In the genomic region with DNA sequence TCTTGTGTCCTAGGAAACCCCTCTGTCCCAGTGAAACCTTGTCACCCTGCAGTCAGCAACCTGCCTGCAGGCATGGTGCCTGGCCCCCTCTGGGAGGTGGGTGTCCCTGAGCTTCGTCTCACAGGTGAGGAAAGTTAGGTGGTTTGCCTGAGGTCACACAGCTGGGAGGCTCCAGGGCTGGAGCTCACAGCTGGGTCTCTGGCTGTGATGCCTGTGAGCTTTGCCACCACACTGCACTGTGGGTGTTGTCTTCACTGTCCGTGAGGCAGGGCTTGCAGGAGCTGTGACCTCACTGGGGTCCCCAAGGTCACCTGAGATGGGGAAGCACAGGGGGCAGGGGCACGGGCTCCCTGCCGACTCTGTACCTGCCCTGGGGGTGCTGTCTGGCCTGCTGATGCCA, we compare ENCODE assay signal across 21 cellular contexts. TPM values are rescaled to one million over a fixed set of nuclear protein-coding genes. Genes with fewer than 3 reads are reported as not detected.
DNase-seq lines count a peak whose midpoint lies in the region; ATAC-seq and TF ChIP-seq lines count a peak whose summit lies in the region.
"Had no signal": no experiment of that assay in that cellular context is flagged by ENCODE, and none has a peak within 500 bp of the region (broad histone marks: within the 10 kb centered on the region; RNA-seq: fewer than 3 reads in every experiment).

No MANE protein-coding gene starts in this region.

- no peak overlapping the region for H4K91ac ChIP-seq in neuronal stem cell (ENCODE audit: low read depth, low read length, poor library complexity)

- H2BK12ac ChIP-seq in neuronal stem cell (ENCODE audit: low read length), result peak overlapping the region; percentile 22

- peak overlapping the region; percentile 30 for H3K9ac ChIP-seq in neuronal stem cell (ENCODE audit: low read depth, low read length, poor library complexity)
- H3K9ac ChIP-seq: GM23248 had no signal

- ATAC-seq in Right ventricle myocardium superior (ENCODE audit: poor library complexity) (no peak), HG03378 (IDR thresholded peaks at IDR 0.05; ENCODE audit: unreplicated experiment) (no peak), GM19328 (IDR thresholded peaks at IDR 0.05; ENCODE audit: unreplicated experiment) (no peak)
- ATAC-seq: HCT116 had no signal

- H3K27me3 ChIP-seq in right atrium auricular region (no peaks in the 10 kb centered on the region), neuronal stem cell (ENCODE audit: control insufficient read depth in 3 of 3, insufficient read depth in 3 of 3, low read depth in 1 of 3, low read length in 3 of 3) (no peaks in the 10 kb centered on the region)
- H3K27me3 ChIP-seq: MG63 had no signal

- no peak overlapping the region for H3K4me3 ChIP-seq in right atrium auricular region
- H3K4me3 ChIP-seq in neuronal stem cell (ENCODE audit: low read length in 2 of 2), result no peak overlapping the region
- H3K4me3 ChIP-seq: GM23248, MG63 had no signal

- no peak overlapping the region for H2BK15ac ChIP-seq in neuronal stem cell (ENCODE audit: low read length)

- H4K8ac ChIP-seq in neuronal stem cell (ENCODE audit: low read depth, low read length), result no peak overlapping the region

- no peaks in the 10 kb centered on the region for H3K79me1 ChIP-seq in neuronal stem cell (ENCODE audit: low read depth, low read length)

- peak overlapping the region; percentile 55 for H3K23ac ChIP-seq in neuronal stem cell (ENCODE audit: low read depth, low read length, poor library complexity)

- H2BK5ac ChIP-seq in neuronal stem cell (ENCODE audit: low read length), result no peak overlapping the region

- DNase-seq in right atrium auricular region (ENCODE audit: low spot score), result no peak
- no peak for DNase-seq in Right ventricle myocardium superior
- DNase-seq in RPMI8226, result peak; percentile 46
- DNase-seq in neuronal stem cell (ENCODE audit: low spot score), result no peak
- DNase-seq in islet precursor cell, result no peak
- DNase-seq: CD4-positive, alpha-beta T cell; COR-L47; DMS79; GM23248; MG63; NCI-H1417; NCI-H1694 treated with DMSO at 0.1 percent for 48 hours; NCI-H2081 treated with DMSO at 0.1 percent for 48 hours; NCI-H2171 treated with DMSO at 0.1 percent for 48 hours; NCI-H524 treated with DMSO at 0.1 percent for 48 hours; NCI-H82; OCI-M1; SHP77 had no signal

- no peak overlapping the region for H2BK120ac ChIP-seq in neuronal stem cell (ENCODE audit: low read depth, low read length)

- H3K4me2 ChIP-seq in neuronal stem cell (ENCODE audit: insufficient read depth, low read length, poor library complexity, severe bottlenecking), result no peak overlapping the region

- peak overlapping the region; percentile 95 for H3K4ac ChIP-seq in neuronal stem cell (ENCODE audit: low read length)

- H3K27ac ChIP-seq in right atrium auricular region (peak overlapping the region; percentile 87 to 93), neuronal stem cell (replicated peaks; ENCODE audit: low read length) (no peak overlapping the region)
- H3K27ac ChIP-seq: GM23248 had no signal

- H2AFZ ChIP-seq in neuronal stem cell (ENCODE audit: low read length), result no peak overlapping the region
- H2AFZ ChIP-seq: GM23248 had no signal

- WGBS in neuronal stem cell (ENCODE audit: extremely low coverage in 2 of 2, insufficient read length in 2 of 2, insufficient replicate concordance in 1 of 2), 2 donors, result no CpG with 5 or more reads among the region's 4 CpGs

- H3K36me3 ChIP-seq in right atrium auricular region (no peaks in the 10 kb centered on the region), neuronal stem cell (replicated peaks in 1 of 2; ENCODE audit: control insufficient read depth in 2 of 2, insufficient read depth in 2 of 2, low read length in 2 of 2) (no peaks in the 10 kb centered on the region)
- H3K36me3 ChIP-seq: MG63 had no signal

- no peak overlapping the region for H3K14ac ChIP-seq in neuronal stem cell (ENCODE audit: low read length)

- peak overlapping the region; percentile 81 for H2AK5ac ChIP-seq in neuronal stem cell (ENCODE audit: low read depth, low read length)

- no peak for TF ChIP-seq CTCF in right atrium auricular region (IDR thresholded peaks at IDR 0.05)

- H3K9me3 ChIP-seq in right atrium auricular region, result no peaks in the 10 kb centered on the region
- no peaks in the 10 kb centered on the region for H3K9me3 ChIP-seq in neuronal stem cell (replicated peaks in 1 of 2; ENCODE audit: control insufficient read depth in 2 of 2, insufficient read depth in 1 of 2, low read depth in 1 of 2, low read length in 2 of 2)
- H3K9me3 ChIP-seq: MG63 had no signal

- H3K18ac ChIP-seq in neuronal stem cell (ENCODE audit: low read length), result peak overlapping the region; percentile 88

- H3K4me1 ChIP-seq in right atrium auricular region (peaks cover 0 to 34% of the 10 kb centered on the region in 2 donors), neuronal stem cell (ENCODE audit: control insufficient read depth in 2 of 2, insufficient read depth in 1 of 2, low read depth in 1 of 2, low read length in 2 of 2) (peaks cover 0 to 5% of the 10 kb centered on the region in 2 donors)

- intact Hi-C loops in Right ventricle myocardium superior (cut with DNase I), result no loop called here

RNA-seq across cellular contexts. Expression of a gene that starts 14.2 kb away (rescaled TPM):
- total RNA-seq in right atrium auricular region (100 to 1,000 TPM; 124 to 216 TPM), Right ventricle myocardium superior (115 TPM)
- 4.2 TPM for polyA plus RNA-seq in neuronal stem cell (2013, experiment 1 of 2)
- 4.1 TPM for polyA plus RNA-seq in neuronal stem cell (2013, experiment 2 of 2)

RNA-seq across cellular contexts. Expression of a gene that starts 27.4 kb away (rescaled TPM):
- total RNA-seq in right atrium auricular region (10 to 100 TPM; 31.8 to 55.3 TPM), Right ventricle myocardium superior (55.7 TPM)
- polyA plus RNA-seq in neuronal stem cell (2013, experiment 1 of 2), result 2.7 TPM
- polyA plus RNA-seq in neuronal stem cell (2013, experiment 2 of 2), result 2.5 TPM
